17 cellular contexts compared by ENCODE assay signal in the genomic region with DNA sequence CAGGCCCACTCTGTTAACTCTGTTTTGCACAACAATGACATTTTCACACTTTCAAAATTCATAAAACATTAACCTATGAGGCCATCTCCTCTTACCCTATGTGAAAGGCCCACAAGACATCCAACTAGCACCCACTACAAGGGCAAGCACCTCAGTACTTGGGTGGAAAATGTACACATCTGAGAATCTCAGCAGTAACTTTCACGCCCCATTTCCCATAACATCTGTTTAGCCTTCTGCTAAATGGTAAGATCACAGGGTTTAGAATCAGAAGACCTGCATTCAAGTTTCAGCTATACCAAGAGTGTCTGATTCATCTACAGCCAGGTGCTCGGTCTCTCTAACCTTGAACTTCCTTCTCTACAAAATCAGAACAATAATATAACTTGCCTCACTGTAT.
A peak's percentile ranks its signal among the peaks of the same experiment; 100 is the strongest.
DNase-seq lines count a peak whose midpoint lies in the region; ATAC-seq and TF ChIP-seq lines count a peak whose summit lies in the region.
"Had no signal": no experiment of that assay in that cellular context is flagged by ENCODE, and none has a peak within 500 bp of the region (broad histone marks: within the 10 kb centered on the region; RNA-seq: fewer than 3 reads in every experiment).

No MANE protein-coding gene starts in this region.

- 86 to 100% methylated on average over 2 of the region's 2 CpGs for WGBS in gastroesophageal sphincter (ENCODE audit: low coverage in 1 of 2), 2 donors

- H3K4me1 Mint-ChIP-seq in stimulated activated memory B cell treated with anti-CD40 and anti-IgM and Interleukin-4, amounts not matched to agents 10 μg/mL and 1 μg/mL and 100 μg/mL, for 72 hours = peaks cover 17% of the 10 kb centered on the region

- H3K36me3 ChIP-seq in gastroesophageal sphincter = peaks cover 3 to 95% of the 10 kb centered on the region in 2 donors
- H3K36me3 ChIP-seq: breast epithelium had no signal

- no peak overlapping the region for H3K4me3 Mint-ChIP-seq in stimulated activated memory B cell treated with anti-CD40 and anti-IgM and Interleukin-4, amounts not matched to agents 10 μg/mL and 1 μg/mL and 100 μg/mL, for 72 hours

- no peaks in the 10 kb centered on the region for H3K9me3 ChIP-seq in gastroesophageal sphincter
- H3K9me3 ChIP-seq: breast epithelium, prostate gland had no signal

- peak; percentile 37 to 90 for ATAC-seq in activated naive CD4-positive, alpha-beta T cell treated with anti-CD3 and anti-CD28 coated beads, Interleukin-2, amount 50 U/mL, for 72 hours
- ATAC-seq in GM21529 (IDR thresholded peaks at IDR 0.05; ENCODE audit: unreplicated experiment) = peak; percentile 81
- peak; percentile 80 for ATAC-seq in HG03103 (IDR thresholded peaks at IDR 0.05; ENCODE audit: low read depth, unreplicated experiment)
- peak; percentile 47 for ATAC-seq in stimulated activated memory B cell treated with anti-CD40 and anti-IgM and Interleukin-4, amounts not matched to agents 10 μg/mL and 1 μg/mL and 100 μg/mL, for 72 hours
- no peak for ATAC-seq in gastroesophageal sphincter

- H3K4me1 ChIP-seq in gastroesophageal sphincter = no peaks in the 10 kb centered on the region
- H3K4me1 ChIP-seq: breast epithelium, prostate gland had no signal

- TF ChIP-seq CTCF in gastroesophageal sphincter (IDR thresholded peaks at IDR 0.05) = no peak

- peak in 1 of 2 donors; percentile 9 for DNase-seq in activated naive CD4-positive, alpha-beta T cell treated with anti-CD3 and anti-CD28 coated beads, Interleukin-2, amount 50 U/mL, for 72 hours (ENCODE audit: low spot score in 2 of 2)
- DNase-seq in activated naive CD4-positive, alpha-beta T cell (lab: John Stamatoyannopoulos, UW) = no peak
- DNase-seq in cerebellar cortex (ENCODE audit: low spot score) (no peak), NCI-H2081 treated with DMSO at 0.1 percent for 48 hours (lab: John Stamatoyannopoulos, UW) (no peak)
- DNase-seq: activated CD4-positive, CD25-positive, alpha-beta regulatory T cell; hypothalamus; mesenchymal stem cell; NCI-H446; SHP77 treated with DMSO at 0.1 percent for 48 hours; stimulated activated CD4-positive, alpha-beta T cell treated with anti-CD3 and anti-CD28 coated beads, Interleukin-4, amount 100 ng/mL, for 1 hour had no signal

- H3K36me3 Mint-ChIP-seq in activated naive CD4-positive, alpha-beta T cell treated with anti-CD3 and anti-CD28 coated beads, Interleukin-2, amount 50 U/mL, for 72 hours = peaks cover 16 to 56% of the 10 kb centered on the region in 2 donors
- peaks cover 77% of the 10 kb centered on the region for H3K36me3 Mint-ChIP-seq in stimulated activated memory B cell treated with anti-CD40 and anti-IgM and Interleukin-4, amounts not matched to agents 10 μg/mL and 1 μg/mL and 100 μg/mL, for 72 hours

- no peak overlapping the region for H3K27ac Mint-ChIP-seq in activated naive CD4-positive, alpha-beta T cell treated with anti-CD3 and anti-CD28 coated beads, Interleukin-2, amount 50 U/mL, for 72 hours
- H3K27ac Mint-ChIP-seq in stimulated activated memory B cell treated with anti-CD40 and anti-IgM and Interleukin-4, amounts not matched to agents 10 μg/mL and 1 μg/mL and 100 μg/mL, for 72 hours = no peak overlapping the region

- no peaks in the 10 kb centered on the region for H3K27me3 ChIP-seq in gastroesophageal sphincter
- H3K27me3 ChIP-seq: breast epithelium had no signal

- H3K9me3 Mint-ChIP-seq in activated naive CD4-positive, alpha-beta T cell treated with anti-CD3 and anti-CD28 coated beads, Interleukin-2, amount 50 U/mL, for 72 hours = peaks cover 0 to 4% of the 10 kb centered on the region in 2 donors
- H3K9me3 Mint-ChIP-seq in stimulated activated memory B cell treated with anti-CD40 and anti-IgM and Interleukin-4, amounts not matched to agents 10 μg/mL and 1 μg/mL and 100 μg/mL, for 72 hours = no peaks in the 10 kb centered on the region

- TF ChIP-seq EP300 in gastroesophageal sphincter (IDR thresholded peaks at IDR 0.05) = no peak

- TF ChIP-seq POLR2A in gastroesophageal sphincter (IDR thresholded peaks at IDR 0.05) = no peak

- H3K4me3 ChIP-seq in gastroesophageal sphincter = no peak overlapping the region
- H3K4me3 ChIP-seq: breast epithelium, prostate gland had no signal

- H3K27me3 Mint-ChIP-seq in stimulated activated memory B cell treated with anti-CD40 and anti-IgM and Interleukin-4, amounts not matched to agents 10 μg/mL and 1 μg/mL and 100 μg/mL, for 72 hours = no peaks in the 10 kb centered on the region

- no peak overlapping the region for H3K27ac ChIP-seq in gastroesophageal sphincter
- H3K27ac ChIP-seq: breast epithelium, HL-60, prostate gland had no signal
